ENCODE assay signal across 17 cellular contexts in genomic region chr2:187485535-187485934, GRCh38. TPM values are rescaled to one million over a fixed set of nuclear protein-coding genes. Genes with fewer than 3 reads are reported as not detected.
A peak's percentile ranks its signal among the peaks of the same experiment; 100 is the strongest.
DNase-seq lines count a peak whose midpoint lies in the region; ATAC-seq and TF ChIP-seq lines count a peak whose summit lies in the region.
"Had no signal": no experiment of that assay in that cellular context is flagged by ENCODE, and none has a peak within 500 bp of the region (broad histone marks: within the 10 kb centered on the region; RNA-seq: fewer than 3 reads in every experiment).

No MANE protein-coding gene starts in this region.

- 75% methylated on average over 1 of the region's 1 CpG for WGBS in right cardiac atrium

- ATAC-seq in right cardiac atrium (no peak), left lobe of liver (peak; percentile 29), GM21737 (IDR thresholded peaks at IDR 0.05; ENCODE audit: unreplicated experiment) (no peak)
- ATAC-seq: A549; CD8-positive, alpha-beta T cell had no signal

- H3K27ac ChIP-seq in left ventricle myocardium inferior (replicated peaks), result peak overlapping the region; percentile 50
- no peak overlapping the region for H3K27ac ChIP-seq in right cardiac atrium (ENCODE audit: low read length)
- H3K27ac ChIP-seq: 22Rv1; A549; BLaER1 treated with 17β-estradiol and CSF1 and Interleukin-3, amounts not matched to agents 10 nM and 100 nM; C4-2B had no signal

- intact Hi-C loops in left ventricle myocardium inferior (cut with micrococcal nuclease) (no loop called here), right cardiac atrium (cut with DNase I) (no loop called here)

- H3K4me3 ChIP-seq in left ventricle myocardium inferior, result peak overlapping the region; percentile 8
- H3K4me3 ChIP-seq in right cardiac atrium (ENCODE audit: low read length), result no peak overlapping the region
- no peak overlapping the region for H3K4me3 ChIP-seq in neuron (ENCODE audit: low read length)
- H3K4me3 ChIP-seq: A549; BLaER1 treated with 17β-estradiol and CSF1 and Interleukin-3, amounts not matched to agents 10 nM and 100 nM had no signal

- no peaks in the 10 kb centered on the region for H3K27me3 ChIP-seq in left ventricle myocardium inferior (ENCODE audit: low read depth)
- no peaks in the 10 kb centered on the region for H3K27me3 ChIP-seq in right cardiac atrium (ENCODE audit: control insufficient read depth, insufficient read depth)
- no peaks in the 10 kb centered on the region for H3K27me3 ChIP-seq in neuron (ENCODE audit: insufficient read depth, low read length)
- H3K27me3 ChIP-seq: BLaER1 treated with 17β-estradiol and CSF1 and Interleukin-3, amounts not matched to agents 10 nM and 100 nM had no signal

- no peaks in the 10 kb centered on the region for H3K9me3 ChIP-seq in left ventricle myocardium inferior (replicated peaks)
- H3K9me3 ChIP-seq in right cardiac atrium (ENCODE audit: control insufficient read depth, low read length), result no peaks in the 10 kb centered on the region
- H3K9me3 ChIP-seq in neuron (ENCODE audit: low read length), result no peaks in the 10 kb centered on the region
- H3K9me3 ChIP-seq: A549; BLaER1 treated with 17β-estradiol and CSF1 and Interleukin-3, amounts not matched to agents 10 nM and 100 nM had no signal

- H3K36me3 ChIP-seq in left ventricle myocardium inferior (peaks cover 4% of the 10 kb centered on the region), neuron (ENCODE audit: insufficient read depth, low read length) (no peaks in the 10 kb centered on the region)
- H3K36me3 ChIP-seq: BLaER1 treated with 17β-estradiol and CSF1 and Interleukin-3, amounts not matched to agents 10 nM and 100 nM had no signal

- DNase-seq in left ventricle myocardium inferior (no peak), right cardiac atrium (no peak), left lobe of liver (ENCODE audit: low spot score) (no peak), hypothalamus (lab: John Stamatoyannopoulos, UW) (no peak)
- DNase-seq: AML-193; Caco-2; Calu3; CD4-positive, alpha-beta T cell; CD8-positive, alpha-beta T cell; DMS79 treated with DMSO at 0.1 percent for 48 hours; GF-D8 had no signal

- H2AFZ ChIP-seq in neuron (ENCODE audit: low read depth, low read length), result peak overlapping the region; percentile 26

- no peak for TF ChIP-seq CTCF in left ventricle myocardium inferior (IDR thresholded peaks at IDR 0.05; ENCODE audit: borderline replicate concordance)

- H3K4me1 ChIP-seq in left ventricle myocardium inferior (peaks cover 12% of the 10 kb centered on the region), right cardiac atrium (ENCODE audit: control insufficient read depth, insufficient read depth, low read length) (no peaks in the 10 kb centered on the region), neuron (ENCODE audit: insufficient read depth, low read length) (no peaks in the 10 kb centered on the region)
- H3K4me1 ChIP-seq: A549; BLaER1 treated with 17β-estradiol and CSF1 and Interleukin-3, amounts not matched to agents 10 nM and 100 nM; Caco-2 had no signal

RNA-seq across cellular contexts. Expression of gene CALCRL, which starts 37.5 kb away (rescaled TPM):
- total RNA-seq in left ventricle myocardium inferior, result 27.3 TPM
- total RNA-seq in right cardiac atrium, result 10 to 100 TPM; 35.5 to 50.9 (median 44.1) TPM
- polyA plus RNA-seq in right cardiac atrium, result 12.3 TPM
- total RNA-seq in left lobe of liver, result 5.2 TPM
- total RNA-seq: Caco-2 had no signal
